Comparison of ENCODE assay signal across 8 cellular contexts in genomic region chr9:101398930-101399640, GRCh38. TPM values are rescaled to one million over a fixed set of nuclear protein-coding genes. Genes with fewer than 3 reads are reported as not detected.
DNase-seq lines count a peak whose midpoint lies in the region; ATAC-seq and FAIRE-seq lines count a peak whose summit lies in the region.

No MANE protein-coding gene starts in this region.

- peak overlapping the region; percentile 98 for H3K4me3 ChIP-seq in adipocyte (ENCODE audit: low read length)
- H3K4me3 ChIP-seq in iPS-18c (ENCODE audit: insufficient read depth, low read depth, low read length), result peak overlapping the region; percentile 77
- H3K4me3 ChIP-seq in small intestine (ENCODE audit: low read depth in 1 of 2, low read length in 2 of 2), result peak overlapping the region; percentile 72 to 99

- H3K27me3 ChIP-seq in adipocyte (replicated peaks; ENCODE audit: control insufficient read depth, insufficient read depth, low read length) (no peaks in the 10 kb centered on the region), small intestine (ENCODE audit: control insufficient read depth in 2 of 2, insufficient read depth in 2 of 2, low read length in 2 of 2) (no peaks in the 10 kb centered on the region)

- ATAC-seq in GM19372 (IDR thresholded peaks at IDR 0.05; ENCODE audit: low read depth, unreplicated experiment), result peak; percentile 7

- peak; percentile 2 for DNase-seq in HT1080 (ENCODE audit: low read depth)
- peak; percentile 30 for DNase-seq in adipocyte (ENCODE audit: low read depth)
- DNase-seq in small intestine, result no peak
- no peak for DNase-seq in dedifferentiated amniotic fluid mesenchymal stem cell (ENCODE audit: extremely low spot score)
- DNase-seq in frontal cortex (ENCODE audit: low spot score in 2 of 2), result no peak
- no peak for DNase-seq in NCI-H2029 (lab: John Stamatoyannopoulos, UW)

- WGBS in small intestine, 3 donors, result 1 to 2% (median 1%) methylated on average over 26 to 28 of the region's 28 CpGs

- H3K36me3 ChIP-seq in adipocyte (ENCODE audit: control insufficient read depth, insufficient read depth, low read length, severe bottlenecking) (peaks cover 40% of the 10 kb centered on the region), small intestine (ENCODE audit: control insufficient read depth in 2 of 2, insufficient read depth in 2 of 2, low read length in 2 of 2) (peaks cover 6 to 15% of the 10 kb centered on the region in 2 donors)

- H3K4me1 ChIP-seq in adipocyte (ENCODE audit: control insufficient read depth, insufficient read depth, low read length), result peaks cover 25% of the 10 kb centered on the region
- peaks cover 9 to 10% of the 10 kb centered on the region in 2 donors for H3K4me1 ChIP-seq in small intestine (ENCODE audit: control insufficient read depth in 2 of 2, insufficient read depth in 1 of 2, low read depth in 1 of 2, low read length in 1 of 2)

- H3K9me3 ChIP-seq in adipocyte (ENCODE audit: control insufficient read depth, low read length) (peaks cover 12% of the 10 kb centered on the region), iPS-18c (ENCODE audit: control insufficient read depth, insufficient read depth, low read length) (no peaks in the 10 kb centered on the region), small intestine (ENCODE audit: control insufficient read depth, low read depth) (no peaks in the 10 kb centered on the region)

- H3K27ac ChIP-seq in small intestine (ENCODE audit: low read depth in 1 of 2, low read length in 1 of 2), result peak overlapping the region; percentile 47 to 87

- FAIRE-seq in small intestine (lab: Jason Lieb, UNC), result no peak
- no peak for FAIRE-seq in frontal cortex (lab: Jason Lieb, UNC)

- peak overlapping the region; percentile 96 for H3K9ac ChIP-seq in adipocyte (ENCODE audit: low read length)

RNA-seq across cellular contexts. Expression of gene ZNF189, which starts 0.4 kb away (rescaled TPM):
- 6.8 and 7.8 TPM in 2 replicates for total RNA-seq in HT1080 (2014; rRNA removed; shearing (Covaris generic))
- polyA plus RNA-seq in HT1080 (2015; cell fraction: cytosol; rRNA removed), result 6.1 and 7.3 TPM in 2 replicates
- 14.2 and 14.6 TPM in 2 replicates for polyA plus RNA-seq in HT1080 (2015; cell fraction: nucleus; rRNA removed)
- 10 to 100 TPM in 2 of 3 donors, 1 to 10 TPM in 1; 7.3 to 14.1 (median 11.7) TPM for polyA plus RNA-seq in small intestine
- total RNA-seq in frontal cortex, result 54.6 TPM

RNA-seq across cellular contexts. Expression of gene MRPL50, which starts 0.7 kb away (rescaled TPM):
- total RNA-seq in HT1080 (2014; rRNA removed; shearing (Covaris generic)), result 23.0 and 25.2 TPM in 2 replicates
- polyA plus RNA-seq in HT1080 (2015; cell fraction: cytosol; rRNA removed), result 15.7 and 16.1 TPM in 2 replicates
- polyA plus RNA-seq in HT1080 (2015; cell fraction: nucleus; rRNA removed), result 14.8 and 15.3 TPM in 2 replicates
- polyA plus RNA-seq in small intestine, result 10 to 100 TPM in 2 of 3 donors, 1 to 10 TPM in 1; 7.3 to 13.2 (median 10.1) TPM
- total RNA-seq in frontal cortex, result 56.3 TPM

RNA-seq across cellular contexts. Expression of gene BAAT, which starts 14.3 kb away (rescaled TPM):
- 0.03 TPM in 1 of 2 replicates, not detected in the other for total RNA-seq in HT1080 (2014; rRNA removed; shearing (Covaris generic))
- 0.02 TPM in 1 of 2 replicates, not detected in the other for polyA plus RNA-seq in HT1080 (2015; cell fraction: cytosol; rRNA removed)
- polyA plus RNA-seq in HT1080 (2015; cell fraction: nucleus; rRNA removed), result 0.07 and 0.09 TPM in 2 replicates
- under 1 TPM in 1 of 3 donors, not detected in 2; 0.04 TPM for polyA plus RNA-seq in small intestine
- under 0.01 TPM for total RNA-seq in frontal cortex

RNA-seq across cellular contexts. Expression of gene ALDOB, which starts 36.5 kb away (rescaled TPM):
- not detected in 2 replicates for total RNA-seq in HT1080 (2014; rRNA removed; shearing (Covaris generic))
- not detected in 2 replicates for polyA plus RNA-seq in HT1080 (2015; cell fraction: cytosol; rRNA removed)
- polyA plus RNA-seq in HT1080 (2015; cell fraction: nucleus; rRNA removed), result not detected in 2 replicates
- polyA plus RNA-seq in small intestine, result over 10,000 TPM in 2 of 3 donors, 100 to 1,000 TPM in 1; 757 to 16,248 (median 11,399) TPM
- total RNA-seq in frontal cortex, result not detected

Comparison
In these comparisons a context has a peak if more than half of its experiments do, and no peak if none do; other contexts are left out.
1. DNase-seq: peak in HT1080 (single experiment) and adipocyte (single experiment); none in small intestine (single experiment), dedifferentiated amniotic fluid mesenchymal stem cell (single experiment), frontal cortex (0 of 2) and NCI-H2029 (single experiment).
2. Peak in every context shown above with its lines, with median percentiles within 50 percentile points of each other: H3K4me3 ChIP-seq.